11 cellular contexts compared by ENCODE assay signal in genomic region chr19:44677019-44677809, GRCh38. TPM values are rescaled to one million over a fixed set of nuclear protein-coding genes. Genes with fewer than 3 reads are reported as not detected.
DNase-seq lines count a peak whose midpoint lies in the region; ATAC-seq, FAIRE-seq and TF ChIP-seq lines count a peak whose summit lies in the region.
"Had no signal": no experiment of that assay in that cellular context is flagged by ENCODE, and none has a peak within 500 bp of the region (broad histone marks: within the 10 kb centered on the region; RNA-seq: fewer than 3 reads in every experiment).

No MANE protein-coding gene starts in this region.

- no peak overlapping the region for H3K23ac ChIP-seq in H1 (ENCODE audit: insufficient read length)

- H4K20me1 ChIP-seq in H1 (replicated peaks in 1 of 2; ENCODE audit: control insufficient read depth in 1 of 2, insufficient read depth in 2 of 2, low read length in 2 of 2): no peaks in the 10 kb centered on the region

- H2AK5ac ChIP-seq in H1 (ENCODE audit: low read depth, low read length): no peak overlapping the region

- WGBS in H1 (ENCODE audit: extremely low coverage in 1 of 2, insufficient coverage in 1 of 2, insufficient read length in 1 of 2, insufficient replicate concordance in 2 of 2, low coverage in 1 of 2, low lambda C conversion rate in 2 of 2, missing lambda C conversion rate in 1 of 2), 2 experiments: 78% methylated on average over 8 of the region's 8 CpGs; no CpG with 5 or more reads in 1 of the 2 experiments

- H3K27me3 ChIP-seq in HAP-1 (ENCODE audit: low read depth) (no peaks in the 10 kb centered on the region), NT2/D1 (ENCODE audit: insufficient read depth, insufficient read length) (no peaks in the 10 kb centered on the region), H1 (replicated peaks in 1 of 4; ENCODE audit: control insufficient read depth in 3 of 4, extremely low read depth in 1 of 4, insufficient read depth in 3 of 4, low read length in 3 of 4) (no peaks in the 10 kb centered on the region), gastrocnemius medialis (no peaks in the 10 kb centered on the region)
- H3K27me3 ChIP-seq: heart left ventricle had no signal

- no peaks in the 10 kb centered on the region; the same call in 1 of the 2 replicates for H3K79me1 ChIP-seq in H1 (ENCODE audit: low read depth, low read length)

- H3K27ac ChIP-seq in H1 (ENCODE audit: low read depth, low read length) (no peak overlapping the region), gastrocnemius medialis (no peak overlapping the region), caudate nucleus (ENCODE audit: low read depth, low read length) (no peak overlapping the region)
- H3K27ac ChIP-seq: heart left ventricle, thoracic aorta had no signal

- TF ChIP-seq POLR2A in H1 (IDR thresholded peaks at IDR 0.05; ENCODE audit: control extremely low read depth in 1 of 2, low read depth in 2 of 2, low read length in 2 of 2) (no peak), gastrocnemius medialis (IDR thresholded peaks at IDR 0.05) (no peak)

- no peak for TF ChIP-seq EP300 in H1 (IDR thresholded peaks at IDR 0.05; ENCODE audit: borderline replicate concordance in 1 of 2, low read depth in 2 of 2, low read length in 2 of 2)

- H3K4me3 ChIP-seq in HAP-1 (no peak overlapping the region), NT2/D1 (ENCODE audit: insufficient read length, low read depth) (no peak overlapping the region), H1 (ENCODE audit: extremely low read depth in 1 of 4, insufficient read depth in 2 of 4, low read depth in 3 of 4, low read length in 4 of 4) (no peak overlapping the region), gastrocnemius medialis (no peak overlapping the region)
- H3K4me3 ChIP-seq: heart left ventricle, skin epidermis, thoracic aorta had no signal

- H3K9me3 ChIP-seq in HAP-1 (no peaks in the 10 kb centered on the region), NT2/D1 (ENCODE audit: insufficient read depth, low read length) (no peaks in the 10 kb centered on the region), H1 (ENCODE audit: insufficient read depth in 2 of 2, low read depth in 1 of 2, low read length in 1 of 2) (no peaks in the 10 kb centered on the region), gastrocnemius medialis (no peaks in the 10 kb centered on the region)
- H3K9me3 ChIP-seq: heart left ventricle, thoracic aorta had no signal

- no peak overlapping the region for H2BK5ac ChIP-seq in H1 (ENCODE audit: low read depth, low read length)

- H3K4me3 Mint-ChIP-seq in progenitor cell of endocrine pancreas (ENCODE audit: low read depth): no peak overlapping the region

- POLR2A ChIA-PET in H1 (lab: Charles Lee; ENCODE audit: partially characterized antibody): interaction anchor here (0.6 kb wide), 1 partner anchor 23 kb away, joined by 3 read pairs; no protein-coding TSS in a partner anchor

- no peaks in the 10 kb centered on the region for H3K79me2 ChIP-seq in H1 (ENCODE audit: control insufficient read depth in 1 of 2, insufficient read depth in 2 of 2, low read length in 2 of 2)

- H3K4me1 Mint-ChIP-seq in progenitor cell of endocrine pancreas (ENCODE audit: low read depth): peaks cover 2% of the 10 kb centered on the region

- ATAC-seq in gastrocnemius medialis: no peak
- ATAC-seq: heart left ventricle had no signal

- in situ Hi-C loops in HAP-1 (cut with MboI; ENCODE audit: low sequenced_read_pairs) (no loop called here), gastrocnemius medialis (cut with MboI; ENCODE audit: low sequenced_read_pairs in 4 of 4) (no loop called here)

- H2BK20ac ChIP-seq in H1 (ENCODE audit: low read length): no peak overlapping the region

- H3K27me3 Mint-ChIP-seq in progenitor cell of endocrine pancreas: no peaks in the 10 kb centered on the region

- no peak for TF ChIP-seq RAD21 in H1 (IDR thresholded peaks at IDR 0.05 in 1 of 2, conservative IDR thresholded peaks at IDR 0.05 in 1 of 2; ENCODE audit: low read depth in 2 of 2, low read length in 2 of 2)

- peak overlapping the region; percentile 59; the same call in 1 of the 2 replicates for H4K8ac ChIP-seq in H1 (ENCODE audit: extremely low read depth, insufficient read depth, low read length)

- H3K4ac ChIP-seq in H1 (replicated peaks; ENCODE audit: insufficient read length, low read depth, low read length): no peak overlapping the region

- H3K9ac ChIP-seq in NT2/D1 (ENCODE audit: insufficient read length, low read depth) (no peak overlapping the region), H1 (replicated peaks in 1 of 4; ENCODE audit: extremely low read depth in 1 of 4, low read depth in 3 of 4, low read length in 3 of 4) (no peak overlapping the region)

- H2BK12ac ChIP-seq in H1 (ENCODE audit: low read depth, low read length): no peak overlapping the region

- no peak overlapping the region for H4K5ac ChIP-seq in H1 (ENCODE audit: insufficient read length, low read depth, low read length)

- peak overlapping the region; percentile 67 for H3K27ac Mint-ChIP-seq in progenitor cell of endocrine pancreas
- H3K27ac Mint-ChIP-seq: activated T-helper 2 cell treated with anti-CD3 and anti-CD28 coated beads, Interferon-gamma antibody, Interleukin-2, Interleukin-4, amounts not matched to agents 10 μg/mL and 5 μg/mL and 100 μg/mL, durations not matched to agents 14 hours and 24 hours and 36 hours had no signal

- 0 out of 2 replicates have a peak overlapping the region, but pooled peaks have one; percentile 62 for H3K18ac ChIP-seq in H1 (ENCODE audit: extremely low read depth, low read length)

- H3K36me3 ChIP-seq in HAP-1 (replicated peaks) (no peaks in the 10 kb centered on the region), NT2/D1 (ENCODE audit: insufficient read depth, insufficient read length, low read length) (no peaks in the 10 kb centered on the region), H1 (ENCODE audit: control insufficient read depth in 2 of 4, insufficient read depth in 4 of 4, low read length in 3 of 4) (no peaks in the 10 kb centered on the region), gastrocnemius medialis (peaks cover 0 to 65% of the 10 kb centered on the region in 2 donors)

- H2BK15ac ChIP-seq in H1 (ENCODE audit: low read length): no peak overlapping the region

- H3K4me1 ChIP-seq in HAP-1 (peaks cover 10% of the 10 kb centered on the region), NT2/D1 (ENCODE audit: insufficient read depth, insufficient read length) (no peaks in the 10 kb centered on the region), H1 (replicated peaks in 1 of 4; ENCODE audit: control insufficient read depth in 3 of 4, insufficient read depth in 4 of 4, low read length in 3 of 4) (no peaks in the 10 kb centered on the region), gastrocnemius medialis (no peaks in the 10 kb centered on the region)

- CTCF ChIA-PET in H1 (lab: Charles Lee; ENCODE audit: partially characterized antibody): interaction anchor here (0.6 to 2.8 kb wide), 7 partner anchors 11 to 106 kb away, joined by 3 to 9 read pairs (median 3); no protein-coding TSS in a partner anchor

- no peaks in the 10 kb centered on the region for H3K23me2 ChIP-seq in H1 (ENCODE audit: low read depth, low read length)

- H3K56ac ChIP-seq in H1 (replicated peaks; ENCODE audit: insufficient read length, low read depth, low read length): no peak overlapping the region

- peak; percentile 85 for FAIRE-seq in H1 (lab: Jason Lieb, UNC)

- H3K14ac ChIP-seq in H1 (ENCODE audit: insufficient read length): no peak overlapping the region

- TF ChIP-seq CTCF in H1 (IDR thresholded peaks at IDR 0.05; ENCODE audit: control extremely low read depth in 1 of 3, insufficient read depth in 1 of 3, low read depth in 1 of 3, low read length in 3 of 3) (no peak), progenitor cell of endocrine pancreas (IDR thresholded peaks at IDR 0.05; ENCODE audit: unreplicated experiment) (no peak), gastrocnemius medialis (IDR thresholded peaks at IDR 0.05 in 4 of 5, conservative IDR thresholded peaks at IDR 0.05 in 1 of 5) (no peak), GM10266 (IDR thresholded peaks at IDR 0.05; ENCODE audit: control insufficient read depth, insufficient read depth, low read depth, missing control alignments) (no peak)

- no peak overlapping the region for H2BK120ac ChIP-seq in H1 (replicated peaks; ENCODE audit: low read depth, low read length)

- H2AFZ ChIP-seq in H1 (ENCODE audit: low read length): 0 out of 2 replicates have a peak overlapping the region, but pooled peaks have one; percentile 26

- no peaks in the 10 kb centered on the region for H3K9me3 Mint-ChIP-seq in progenitor cell of endocrine pancreas (ENCODE audit: low read depth)
- H3K9me3 Mint-ChIP-seq: activated T-helper 2 cell treated with anti-CD3 and anti-CD28 coated beads, Interferon-gamma antibody, Interleukin-2, Interleukin-4, amounts not matched to agents 10 μg/mL and 5 μg/mL and 100 μg/mL, durations not matched to agents 14 hours and 24 hours and 36 hours had no signal

- intact Hi-C loops in gastrocnemius medialis (cut with DNase I; ENCODE audit: low total_unique reads): no loop called here

- no peak overlapping the region for H4K91ac ChIP-seq in H1 (replicated peaks; ENCODE audit: insufficient read length, low read length)

- DNase-seq in HAP-1 (ENCODE audit: low spot score in 2 of 2) (peak; percentile 63 to 75), NT2/D1 (ENCODE audit: low read depth, low spot score) (peak; percentile 30), H1 (ENCODE audit: low read depth in 1 of 2, low spot score in 2 of 2) (peak in 1 of 2 experiments; percentile 60), progenitor cell of endocrine pancreas (ENCODE audit: low spot score, unreplicated experiment) (no peak), gastrocnemius medialis (no peak), caudate nucleus (lab: John Stamatoyannopoulos, UW) (no peak), GM10266 (ENCODE audit: extremely low spot score) (no peak)

- peak overlapping the region in 1 of 2 experiments; percentile 21; a peak in 2 of 4 replicates for H3K4me2 ChIP-seq in H1 (ENCODE audit: insufficient read depth in 1 of 2, low read depth in 2 of 2, low read length in 2 of 2)

- peaks cover 21% of the 10 kb centered on the region for H3K36me3 Mint-ChIP-seq in progenitor cell of endocrine pancreas (ENCODE audit: insufficient read depth)

RNA-seq across cellular contexts. Expression of gene CEACAM19, which starts 5.9 kb away (rescaled TPM):
- 2.7 and 3.1 TPM in 2 replicates for total RNA-seq in H1 (2021; fragmentation: NEBNext Ultra II Directional; extraction: Animal tissue kit (Norgen Biotek cat#: 25700))
- 3.4 and 4.0 TPM in 2 replicates for polyA plus RNA-seq in H1 (2011; rRNA removed)
- polyA plus RNA-seq in H1 (2011; cell fraction: cytosol; rRNA removed): 2.4 TPM
- 10.2 TPM for polyA plus RNA-seq in H1 (2011; cell fraction: nucleus; rRNA removed)
- 2.8 to 5.3 TPM (median 3.6 TPM) in 4 replicates for polyA plus RNA-seq in H1 (2012, experiment 1 of 2)
- polyA plus RNA-seq in H1 (2012, experiment 2 of 2): 1.6 TPM
- polyA plus RNA-seq in H1 (2013, experiment 1 of 2): 1.9 TPM
- polyA plus RNA-seq in H1 (2013, experiment 2 of 2): 1.6 TPM
- polyA minus RNA-seq in H1 (2011; rRNA and poly(A)+ RNA removed): 1.5 and 4.7 TPM in 2 replicates
- polyA minus RNA-seq in H1 (2011; cell fraction: cytosol; rRNA and poly(A)+ RNA removed): 2.1 TPM
- 3.5 TPM for polyA minus RNA-seq in H1 (2011; cell fraction: nucleus; rRNA and poly(A)+ RNA removed)
- 25.8 and 29.8 TPM in 2 replicates for total RNA-seq in progenitor cell of endocrine pancreas
- 1 to 10 TPM; 2.0 to 8.5 (median 3.7) TPM for total RNA-seq in gastrocnemius medialis

RNA-seq across cellular contexts. Expression of gene CEACAM16, which starts 21.7 kb away (rescaled TPM):
- total RNA-seq in H1 (2021; fragmentation: NEBNext Ultra II Directional; extraction: Animal tissue kit (Norgen Biotek cat#: 25700)): not detected in 2 replicates
- not detected in 2 replicates for polyA plus RNA-seq in H1 (2011; rRNA removed)
- not detected for polyA plus RNA-seq in H1 (2011; cell fraction: cytosol; rRNA removed)
- not detected for polyA plus RNA-seq in H1 (2011; cell fraction: nucleus; rRNA removed)
- not detected in 4 replicates for polyA plus RNA-seq in H1 (2012, experiment 1 of 2)
- polyA plus RNA-seq in H1 (2012, experiment 2 of 2): not detected
- polyA plus RNA-seq in H1 (2013, experiment 1 of 2): not detected
- not detected for polyA plus RNA-seq in H1 (2013, experiment 2 of 2)
- polyA minus RNA-seq in H1 (2011; rRNA and poly(A)+ RNA removed): not detected in 2 replicates
- polyA minus RNA-seq in H1 (2011; cell fraction: cytosol; rRNA and poly(A)+ RNA removed): not detected
- polyA minus RNA-seq in H1 (2011; cell fraction: nucleus; rRNA and poly(A)+ RNA removed): not detected
- not detected in 2 replicates for total RNA-seq in progenitor cell of endocrine pancreas
- total RNA-seq in gastrocnemius medialis: not detected
- total RNA-seq: activated T-helper 2 cell treated with anti-CD3 and anti-CD28 coated beads, Interferon-gamma antibody, Interleukin-2, Interleukin-4, amounts not matched to agents 10 μg/mL and 5 μg/mL and 100 μg/mL, durations not matched to agents 14 hours and 24 hours and 36 hours; heart left ventricle; thoracic aorta had no signal
- polyA plus RNA-seq: heart left ventricle had no signal

RNA-seq across cellular contexts. Expression of gene PVR, which starts 33.5 kb away (rescaled TPM):
- total RNA-seq in H1 (2021; fragmentation: NEBNext Ultra II Directional; extraction: Animal tissue kit (Norgen Biotek cat#: 25700)): 13.3 and 14.1 TPM in 2 replicates
- 14.8 and 16.9 TPM in 2 replicates for polyA plus RNA-seq in H1 (2011; rRNA removed)
- 14.8 TPM for polyA plus RNA-seq in H1 (2011; cell fraction: cytosol; rRNA removed)
- polyA plus RNA-seq in H1 (2011; cell fraction: nucleus; rRNA removed): 25.2 TPM
- 10.3 to 14.0 TPM (median 11.6 TPM) in 4 replicates for polyA plus RNA-seq in H1 (2012, experiment 1 of 2)
- polyA plus RNA-seq in H1 (2012, experiment 2 of 2): 6.8 TPM
- 12.7 TPM for polyA plus RNA-seq in H1 (2013, experiment 1 of 2)
- 13.7 TPM for polyA plus RNA-seq in H1 (2013, experiment 2 of 2)
- polyA minus RNA-seq in H1 (2011; rRNA and poly(A)+ RNA removed): 22.1 and 22.5 TPM in 2 replicates
- 9.8 TPM for polyA minus RNA-seq in H1 (2011; cell fraction: cytosol; rRNA and poly(A)+ RNA removed)
- 27.4 TPM for polyA minus RNA-seq in H1 (2011; cell fraction: nucleus; rRNA and poly(A)+ RNA removed)
- total RNA-seq in progenitor cell of endocrine pancreas: 61.2 and 64.3 TPM in 2 replicates
- total RNA-seq in gastrocnemius medialis: 10 to 100 TPM; 27.3 to 60.2 (median 33.9) TPM

Comparison
In these comparisons a context has a peak if more than half of its experiments do, and no peak if none do; other contexts are left out.
1. DNase-seq: peak in HAP-1 (2 of 2) and NT2/D1 (single experiment); none in progenitor cell of endocrine pancreas (single experiment), gastrocnemius medialis (0 of 2), caudate nucleus (0 of 61) and GM10266 (single experiment).